Comparison of ENCODE assay signal across 26 cellular contexts in genomic region chr3:155007729-155008128, GRCh38.
"Had no signal": no experiment of that assay in that cellular context is flagged by ENCODE, and none has a peak within 500 bp of the region (broad histone marks: within the 10 kb centered on the region; RNA-seq: fewer than 3 reads in every experiment).

No MANE protein-coding gene starts in this region.

- H3K4me3 ChIP-seq: hepatocyte, pancreas, psoas muscle, right lobe of liver, stomach, suprapubic skin, tibial nerve had no signal

- H3K4me1 Mint-ChIP-seq: activated CD4-positive, alpha-beta T cell treated with anti-CD3 and anti-CD28 coated beads, Interleukin-2, amount 10 ng/mL, durations not matched to agents 7 days and 5 days; activated CD8-positive, alpha-beta memory T cell treated with anti-CD3 and anti-CD28 coated beads, Interleukin-2, amount 10 ng/mL, durations not matched to agents 7 days and 5 days; immature natural killer cell; stimulated activated effector memory CD8-positive, alpha-beta T cell treated with anti-CD3 and anti-CD28 coated beads, Interleukin-12 subunit alpha, Interleukin-12 subunit beta, amount 100 ng/mL, for 72 hours had no signal

- H3K27me3 Mint-ChIP-seq: activated CD4-positive, alpha-beta T cell treated with anti-CD3 and anti-CD28 coated beads, Interleukin-2, amount 10 ng/mL, durations not matched to agents 7 days and 5 days; activated CD8-positive, alpha-beta memory T cell treated with anti-CD3 and anti-CD28 coated beads, Interleukin-2, amount 10 ng/mL, durations not matched to agents 7 days and 5 days; activated CD8-positive, alpha-beta T cell treated with anti-CD3 and anti-CD28 coated beads for 36 hours; natural killer cell treated with Interleukin-12 subunit alpha and Interleukin-12 subunit beta and Interleukin-15 and Interleukin-18, amount 100 ng/mL, for 72 hours had no signal

- H3K9me3 ChIP-seq: neutrophil, pancreas, psoas muscle, right lobe of liver, stomach, suprapubic skin, tibial nerve had no signal

- FAIRE-seq: pancreas, small intestine had no signal

- H3K27ac ChIP-seq: brain microvascular endothelial cell, hepatocyte, pancreas, psoas muscle, right lobe of liver, stomach, suprapubic skin, tibial nerve had no signal

- H3K27ac Mint-ChIP-seq: activated CD4-positive, alpha-beta T cell treated with anti-CD3 and anti-CD28 coated beads, Interleukin-2, amount 10 ng/mL, durations not matched to agents 7 days and 5 days; activated CD8-positive, alpha-beta memory T cell treated with anti-CD3 and anti-CD28 coated beads, Interleukin-2, amount 10 ng/mL, durations not matched to agents 7 days and 5 days; activated CD8-positive, alpha-beta T cell treated with anti-CD3 and anti-CD28 coated beads for 36 hours; activated naive CD4-positive, alpha-beta T cell treated with anti-CD3 and anti-CD28 coated beads, Interleukin-2, amount 50 U/mL, for 72 hours; immature natural killer cell; natural killer cell treated with Interleukin-12 subunit alpha and Interleukin-12 subunit beta and Interleukin-15 and Interleukin-18, amount 100 ng/mL, for 72 hours; stimulated activated effector memory CD8-positive, alpha-beta T cell treated with anti-CD3 and anti-CD28 coated beads, Interleukin-12 subunit alpha, Interleukin-12 subunit beta, amount 100 ng/mL, for 72 hours had no signal

- H3K4me3 Mint-ChIP-seq: activated CD4-positive, alpha-beta T cell treated with anti-CD3 and anti-CD28 coated beads, Interleukin-2, amount 10 ng/mL, durations not matched to agents 7 days and 5 days; activated CD8-positive, alpha-beta memory T cell treated with anti-CD3 and anti-CD28 coated beads, Interleukin-2, amount 10 ng/mL, durations not matched to agents 7 days and 5 days; activated CD8-positive, alpha-beta T cell treated with anti-CD3 and anti-CD28 coated beads for 36 hours; immature natural killer cell; natural killer cell treated with Interleukin-12 subunit alpha and Interleukin-12 subunit beta and Interleukin-15 and Interleukin-18, amount 100 ng/mL, for 72 hours; stimulated activated effector memory CD8-positive, alpha-beta T cell treated with anti-CD3 and anti-CD28 coated beads, Interleukin-12 subunit alpha, Interleukin-12 subunit beta, amount 100 ng/mL, for 72 hours had no signal

- H3K36me3 Mint-ChIP-seq: activated CD8-positive, alpha-beta memory T cell treated with anti-CD3 and anti-CD28 coated beads, Interleukin-2, amount 10 ng/mL, durations not matched to agents 7 days and 5 days; activated naive CD4-positive, alpha-beta T cell treated with anti-CD3 and anti-CD28 coated beads, Interleukin-2, amount 50 U/mL, for 72 hours; immature natural killer cell; natural killer cell treated with Interleukin-12 subunit alpha and Interleukin-12 subunit beta and Interleukin-15 and Interleukin-18, amount 100 ng/mL, for 72 hours; stimulated activated effector memory CD8-positive, alpha-beta T cell treated with anti-CD3 and anti-CD28 coated beads, Interleukin-12 subunit alpha, Interleukin-12 subunit beta, amount 100 ng/mL, for 72 hours had no signal

- H3K36me3 ChIP-seq: brain microvascular endothelial cell, neutrophil, pancreas, right lobe of liver, stomach, suprapubic skin, tibial nerve had no signal

- H3K9me3 Mint-ChIP-seq: activated CD8-positive, alpha-beta T cell treated with anti-CD3 and anti-CD28 coated beads for 36 hours had no signal

- DNase-seq: activated CD4-positive, alpha-beta T cell treated with anti-CD3 and anti-CD28 coated beads, Interleukin-2, amount 10 ng/mL, durations not matched to agents 7 days and 5 days; activated CD8-positive, alpha-beta memory T cell treated with anti-CD3 and anti-CD28 coated beads, Interleukin-2, amount 10 ng/mL, durations not matched to agents 7 days and 5 days; activated CD8-positive, alpha-beta T cell treated with anti-CD3 and anti-CD28 coated beads for 36 hours; activated gamma-delta T cell; activated T-cell treated with anti-CD3 and anti-CD28 coated beads for 4 hours; aorta; brain microvascular endothelial cell; caudate nucleus; dermis blood vessel endothelial cell; effector memory CD4-positive, alpha-beta T cell; foreskin melanocyte; immature natural killer cell; kidney glomerular epithelial cell; pancreas; psoas muscle; right lobe of liver; small intestine; stimulated activated CD4-positive, alpha-beta T cell treated with anti-CD3 and anti-CD28 coated beads, Interleukin-2, amount 100 ng/mL, for 24 hours; stomach had no signal

- H3K27me3 ChIP-seq: brain microvascular endothelial cell, hepatocyte, neutrophil, pancreas, right lobe of liver, stomach, suprapubic skin, tibial nerve had no signal

- H3K4me1 ChIP-seq: pancreas, psoas muscle, right lobe of liver, stomach, suprapubic skin, tibial nerve had no signal
